Comparison of ENCODE assay signal across 15 cellular contexts in genomic region chr2:68739261-68740183, GRCh38. TPM values are rescaled to one million over a fixed set of nuclear protein-coding genes. Genes with fewer than 3 reads are reported as not detected.
A peak's percentile ranks its signal among the peaks of the same experiment; 100 is the strongest.
DNase-seq lines count a peak whose midpoint lies in the region; ATAC-seq and TF ChIP-seq lines count a peak whose summit lies in the region.
"Had no signal": no experiment of that assay in that cellular context is flagged by ENCODE, and none has a peak within 500 bp of the region (broad histone marks: within the 10 kb centered on the region; RNA-seq: fewer than 3 reads in every experiment).

No MANE protein-coding gene starts in this region.

- H3K27ac ChIP-seq in DND-41 (ENCODE audit: low read length) (peak overlapping the region; percentile 2), mucosa of rectum (ENCODE audit: low read depth in 2 of 2, low read length in 2 of 2) (peak overlapping the region; percentile 10 to 17)
- H3K27ac ChIP-seq: left ventricle myocardium inferior, psoas muscle had no signal

- peaks cover 96% of the 10 kb centered on the region for H3K4me1 ChIP-seq in DND-41 (ENCODE audit: insufficient read depth, low read length)
- H3K4me1 ChIP-seq in mucosa of rectum (ENCODE audit: control insufficient read depth in 2 of 2, insufficient read depth in 2 of 2, low read length in 2 of 2), result peaks cover 9 to 13% of the 10 kb centered on the region in 2 donors
- H3K4me1 ChIP-seq: left ventricle myocardium inferior, psoas muscle had no signal

- intact Hi-C loops in activated B cell treated with CpG ODN at 0.5 μM for 24 hours (cut with micrococcal nuclease), result loop anchor here (10.0 kb wide), 1 partner anchor 375 kb away; the partner anchor contains the start of gene PLEK

- H3K36me3 Mint-ChIP-seq in activated B cell treated with CpG ODN at 0.5 μM for 24 hours (ENCODE audit: low read depth), result peaks cover 32% of the 10 kb centered on the region

- no peak overlapping the region for H3K27ac Mint-ChIP-seq in activated B cell treated with CpG ODN at 0.5 μM for 24 hours

- H3K4me3 Mint-ChIP-seq in activated B cell treated with CpG ODN at 0.5 μM for 24 hours, result peak overlapping the region; percentile 61

- H3K36me3 ChIP-seq in DND-41 (ENCODE audit: insufficient read depth, low read length) (peaks cover 10% of the 10 kb centered on the region; the same call in 1 of the 2 replicates), mucosa of rectum (ENCODE audit: control insufficient read depth in 2 of 2, insufficient read depth in 2 of 2, low read length in 2 of 2) (no peaks in the 10 kb centered on the region)
- H3K36me3 ChIP-seq: left ventricle myocardium inferior had no signal

- no peaks in the 10 kb centered on the region for H3K9me3 ChIP-seq in DND-41 (ENCODE audit: insufficient read depth, low read length, severe bottlenecking)
- H3K9me3 ChIP-seq in mucosa of rectum (ENCODE audit: control insufficient read depth in 2 of 2, low read length in 2 of 2), result no peaks in the 10 kb centered on the region
- H3K9me3 ChIP-seq: left ventricle myocardium inferior, psoas muscle had no signal

- TF ChIP-seq CTCF in DND-41 (IDR thresholded peaks at IDR 0.05; ENCODE audit: borderline replicate concordance, extremely low read depth, low read length, poor library complexity, severe bottlenecking) (no peak), activated B cell treated with CpG ODN at 0.5 μM for 24 hours (IDR thresholded peaks at IDR 0.05) (no peak)

- H3K9ac ChIP-seq in DND-41 (ENCODE audit: low read depth, low read length) (no peak overlapping the region), mucosa of rectum (ENCODE audit: low read depth in 1 of 2, low read length in 2 of 2) (no peak overlapping the region)

- no peak for DNase-seq in DND-41
- no peak for DNase-seq in activated B cell treated with CpG ODN at 0.5 μM for 24 hours
- no peak for DNase-seq in middle frontal gyrus (ENCODE audit: extremely low spot score, low spot score)
- DNase-seq: anterior cingulate cortex; left ventricle myocardium inferior; NCI-H1105 treated with DMSO at 0.1 percent for 48 hours; psoas muscle; stimulated activated CD4-positive, alpha-beta T cell treated with anti-CD3 and anti-CD28 coated beads, Interleukin-4, amount 100 ng/mL, for 4 hours; substantia nigra had no signal

- peak overlapping the region; percentile 66 for H3K4me2 ChIP-seq in DND-41 (ENCODE audit: insufficient read depth, low read length)

- POLR2A ChIA-PET in activated B cell treated with CpG ODN at 0.5 μM for 24 hours (lab: Charles Lee), result interaction anchor here (0.5 to 11.4 kb wide), 18 partner anchors 9 to 904 kb away, joined by 3 to 74 read pairs (median 10); partner anchors contain the start of gene AAK1

- H3K9me3 Mint-ChIP-seq in activated B cell treated with CpG ODN at 0.5 μM for 24 hours, result no peaks in the 10 kb centered on the region

- no peak for ATAC-seq in DND-41 (ENCODE audit: insufficient read depth, low read depth)
- ATAC-seq in GM21825 (IDR thresholded peaks at IDR 0.05; ENCODE audit: unreplicated experiment), result peak; percentile 35
- peak; percentile 13 for ATAC-seq in activated B cell treated with CpG ODN at 0.5 μM for 24 hours (ENCODE audit: low read depth)
- no peak for ATAC-seq in HG03521 (IDR thresholded peaks at IDR 0.05; ENCODE audit: unreplicated experiment)
- no peak for ATAC-seq in GM19395 (IDR thresholded peaks at IDR 0.05; ENCODE audit: unreplicated experiment)
- ATAC-seq in GM21360 (IDR thresholded peaks at IDR 0.05; ENCODE audit: unreplicated experiment), result no peak
- ATAC-seq: psoas muscle, SK-N-SH treated with all-trans-retinoic acid at 6 μM for 48 hours had no signal

- no peak overlapping the region for H3K4me3 ChIP-seq in DND-41 (ENCODE audit: low read depth in 1 of 2, low read length in 2 of 2)
- no peak overlapping the region for H3K4me3 ChIP-seq in mucosa of rectum (ENCODE audit: low read length in 2 of 2)
- H3K4me3 ChIP-seq: left ventricle myocardium inferior, psoas muscle had no signal

- no peak overlapping the region for H2AFZ ChIP-seq in DND-41 (ENCODE audit: low read depth, low read length)

- no peaks in the 10 kb centered on the region for H4K20me1 ChIP-seq in DND-41 (ENCODE audit: insufficient read depth, low read length)

- CTCF ChIA-PET in activated B cell treated with CpG ODN at 0.5 μM for 24 hours (lab: Charles Lee), result interaction anchor here (0.5 to 6.2 kb wide), 8 partner anchors 12 to 186 kb away, joined by 3 to 57 read pairs (median 4); no protein-coding TSS in a partner anchor

- peaks cover 95% of the 10 kb centered on the region for H3K79me2 ChIP-seq in DND-41 (ENCODE audit: insufficient read depth, low read length)

- H3K4me1 Mint-ChIP-seq in activated B cell treated with CpG ODN at 0.5 μM for 24 hours, result peaks cover 80% of the 10 kb centered on the region

- no peaks in the 10 kb centered on the region for H3K27me3 Mint-ChIP-seq in activated B cell treated with CpG ODN at 0.5 μM for 24 hours

- H3K27me3 ChIP-seq in DND-41 (ENCODE audit: insufficient read depth, low read length, poor library complexity), result no peaks in the 10 kb centered on the region
- no peaks in the 10 kb centered on the region for H3K27me3 ChIP-seq in mucosa of rectum (ENCODE audit: control insufficient read depth in 2 of 2, insufficient read depth in 2 of 2, low read length in 2 of 2)

RNA-seq across cellular contexts. Expression of gene ARHGAP25, which starts 4.9 kb away (rescaled TPM):
- 324 and 336 TPM in 2 replicates for total RNA-seq in activated B cell treated with CpG ODN at 0.5 μM for 24 hours

Comparison
In these comparisons a context has a peak if more than half of its experiments do, and no peak if none do; other contexts are left out.
1. ATAC-seq: peak in GM21825 (single experiment) and activated B cell treated with CpG ODN at 0.5 μM for 24 hours (single experiment); none in DND-41 (single experiment), HG03521 (single experiment), GM19395 (single experiment) and GM21360 (single experiment).